ENCODE assay signal across 8 cellular contexts in genomic region chr16:75593825-75594820, GRCh38. TPM values are rescaled to one million over a fixed set of nuclear protein-coding genes. Genes with fewer than 3 reads are reported as not detected.
DNase-seq lines count a peak whose midpoint lies in the region; TF ChIP-seq lines count a peak whose summit lies in the region.

No MANE protein-coding gene starts in this region.

- H3K4me3 Mint-ChIP-seq in stimulated activated naive CD8-positive, alpha-beta T cell treated with anti-CD3 and anti-CD28 coated beads, Interleukin-15, Interleukin-2, amounts not matched to agents 100 ng/mL and 50 ng/mL, for 24 hours, result peak overlapping the region; percentile 3

- H3K9me3 Mint-ChIP-seq in stimulated activated naive CD8-positive, alpha-beta T cell treated with anti-CD3 and anti-CD28 coated beads, Interleukin-15, Interleukin-2, amounts not matched to agents 100 ng/mL and 50 ng/mL, for 24 hours, result no peaks in the 10 kb centered on the region

- no peak for TF ChIP-seq CTCF in right atrium auricular region (IDR thresholded peaks at IDR 0.05)
- no peak for TF ChIP-seq CTCF in thyroid gland (IDR thresholded peaks at IDR 0.05)

- H3K36me3 ChIP-seq in right atrium auricular region (peaks cover under 1% of the 10 kb centered on the region), thyroid gland (peaks cover 4 to 8% of the 10 kb centered on the region in 2 donors), SJCRH30 (no peaks in the 10 kb centered on the region)

- H3K4me1 ChIP-seq in right atrium auricular region (peaks cover 3 to 34% of the 10 kb centered on the region in 2 donors), thyroid gland (peaks cover 13 to 16% of the 10 kb centered on the region in 2 donors), SJCRH30 (no peaks in the 10 kb centered on the region)

- intact Hi-C loops in cardiac septum (cut with DNase I), result no loop called here
- intact Hi-C loops in thyroid gland (cut with DNase I), result no loop called here

- H3K27ac Mint-ChIP-seq in stimulated activated naive CD8-positive, alpha-beta T cell treated with anti-CD3 and anti-CD28 coated beads, Interleukin-15, Interleukin-2, amounts not matched to agents 100 ng/mL and 50 ng/mL, for 24 hours, result peak overlapping the region; percentile 72

- in situ Hi-C loops in G401 (cut with HindIII; ENCODE audit: low sequenced_read_pairs), result no loop called here

- H3K36me3 Mint-ChIP-seq in stimulated activated naive CD8-positive, alpha-beta T cell treated with anti-CD3 and anti-CD28 coated beads, Interleukin-15, Interleukin-2, amounts not matched to agents 100 ng/mL and 50 ng/mL, for 24 hours (ENCODE audit: low read depth), result peaks cover 27% of the 10 kb centered on the region

- peak overlapping the region; percentile 34 to 56 for H3K27ac ChIP-seq in right atrium auricular region
- no peak overlapping the region for H3K27ac ChIP-seq in thyroid gland
- H3K27ac ChIP-seq in SJCRH30, result no peak overlapping the region

- peaks cover 13% of the 10 kb centered on the region for H3K4me1 Mint-ChIP-seq in stimulated activated naive CD8-positive, alpha-beta T cell treated with anti-CD3 and anti-CD28 coated beads, Interleukin-15, Interleukin-2, amounts not matched to agents 100 ng/mL and 50 ng/mL, for 24 hours (ENCODE audit: low read depth)

- H3K27me3 Mint-ChIP-seq in stimulated activated naive CD8-positive, alpha-beta T cell treated with anti-CD3 and anti-CD28 coated beads, Interleukin-15, Interleukin-2, amounts not matched to agents 100 ng/mL and 50 ng/mL, for 24 hours, result no peaks in the 10 kb centered on the region

- DNase-seq in right atrium auricular region (ENCODE audit: low spot score), result no peak
- no peak for DNase-seq in cardiac septum (ENCODE audit: low spot score)
- peak; percentile 54 for DNase-seq in NOMO-1 treated with dmso at 0.1 percent for 144 hours (lab: John Stamatoyannopoulos, UW; ENCODE audit: unreplicated experiment)
- peak; percentile 95 for DNase-seq in dermis blood vessel endothelial cell
- no peak for DNase-seq in thyroid gland
- DNase-seq in G401 (ENCODE audit: low spot score), result no peak
- no peak for DNase-seq in SJCRH30

- no peaks in the 10 kb centered on the region for H3K9me3 ChIP-seq in right atrium auricular region
- no peaks in the 10 kb centered on the region for H3K9me3 ChIP-seq in thyroid gland
- H3K9me3 ChIP-seq in SJCRH30 (replicated peaks), result no peaks in the 10 kb centered on the region

- WGBS in thyroid gland, 2 donors, result 79 to 86% methylated on average over 17 of the region's 17 CpGs

- H3K27me3 ChIP-seq in right atrium auricular region (no peaks in the 10 kb centered on the region), thyroid gland (no peaks in the 10 kb centered on the region), SJCRH30 (no peaks in the 10 kb centered on the region)

- no peak for TF ChIP-seq POLR2A in thyroid gland (IDR thresholded peaks at IDR 0.05)

- H3K4me3 ChIP-seq in right atrium auricular region, result no peak overlapping the region
- no peak overlapping the region for H3K4me3 ChIP-seq in thyroid gland (replicated peaks in 1 of 3)
- no peak overlapping the region for H3K4me3 ChIP-seq in SJCRH30

RNA-seq across cellular contexts. Expression of gene GABARAPL2, which starts 27.9 kb away (rescaled TPM):
- total RNA-seq in right atrium auricular region (100 to 1,000 TPM; 167 to 177 TPM), cardiac septum (233 TPM), dermis blood vessel endothelial cell (89.5 and 91.2 TPM in 2 replicates), thyroid gland (100 to 1,000 TPM in 2 of 4 donors, 10 to 100 TPM in 2; 75.3 to 223 (median 122) TPM)
- 18.9 and 20.1 TPM in 2 replicates for total RNA-seq in G401 (2014; rRNA removed; shearing (Covaris generic))
- total RNA-seq in SJCRH30 (2014; rRNA removed; shearing (Covaris generic)), result 29.1 and 34.4 TPM in 2 replicates

RNA-seq across cellular contexts. Expression of gene ADAT1, which starts 29.0 kb away (rescaled TPM):
- total RNA-seq in right atrium auricular region (10 to 100 TPM; 20.4 to 23.7 TPM), cardiac septum (28.0 TPM), dermis blood vessel endothelial cell (99.0 and 104 TPM in 2 replicates), thyroid gland (10 to 100 TPM; 36.8 to 72.3 (median 50.7) TPM)
- 24.2 and 25.1 TPM in 2 replicates for total RNA-seq in G401 (2014; rRNA removed; shearing (Covaris generic))
- total RNA-seq in SJCRH30 (2014; rRNA removed; shearing (Covaris generic)), result 44.6 and 49.9 TPM in 2 replicates

RNA-seq across cellular contexts. Expression of gene TMEM231, which starts 38.1 kb away (rescaled TPM):
- 1 to 10 TPM; 4.7 to 5.9 TPM for total RNA-seq in right atrium auricular region
- total RNA-seq in cardiac septum, result 8.5 TPM
- 8.0 and 13.7 TPM in 2 replicates for total RNA-seq in dermis blood vessel endothelial cell
- 10 to 100 TPM in 2 of 4 donors, 1 to 10 TPM in 2; 3.6 to 22.2 (median 10.9) TPM for total RNA-seq in thyroid gland
- total RNA-seq in G401 (2014; rRNA removed; shearing (Covaris generic)), result 24.2 and 46.1 TPM in 2 replicates
- total RNA-seq in SJCRH30 (2014; rRNA removed; shearing (Covaris generic)), result 2.6 and 5.1 TPM in 2 replicates

RNA-seq across cellular contexts. Expression of gene KARS1, which starts 53.3 kb away (rescaled TPM):
- total RNA-seq in right atrium auricular region (100 to 1,000 TPM in 1 of 2 donors, 10 to 100 TPM in 1; 88.9 to 100 TPM), cardiac septum (89.3 TPM), dermis blood vessel endothelial cell (184 and 218 TPM in 2 replicates), thyroid gland (100 to 1,000 TPM in 2 of 4 donors, 10 to 100 TPM in 2; 82.9 to 105 (median 95.4) TPM)
- total RNA-seq in G401 (2014; rRNA removed; shearing (Covaris generic)), result 266 and 292 TPM in 2 replicates
- 148 and 151 TPM in 2 replicates for total RNA-seq in SJCRH30 (2014; rRNA removed; shearing (Covaris generic))

RNA-seq across cellular contexts. Expression of gene TERF2IP, which starts 53.5 kb away (rescaled TPM):
- total RNA-seq in right atrium auricular region, result 10 to 100 TPM; 77.8 to 81.8 TPM
- total RNA-seq in cardiac septum, result 76.0 TPM
- total RNA-seq in dermis blood vessel endothelial cell, result 54.4 and 66.4 TPM in 2 replicates
- 100 to 1,000 TPM in 3 of 4 donors, 10 to 100 TPM in 1; 96.4 to 115 (median 106) TPM for total RNA-seq in thyroid gland
- 23.8 and 34.3 TPM in 2 replicates for total RNA-seq in G401 (2014; rRNA removed; shearing (Covaris generic))
- 25.4 and 26.1 TPM in 2 replicates for total RNA-seq in SJCRH30 (2014; rRNA removed; shearing (Covaris generic))

Comparison
In these comparisons a context has a peak if more than half of its experiments do, and no peak if none do; other contexts are left out.
1. DNase-seq: peak in NOMO-1 treated with dmso at 0.1 percent for 144 hours (single experiment) and dermis blood vessel endothelial cell (single experiment); none in right atrium auricular region (single experiment), cardiac septum (single experiment), thyroid gland (0 of 2), G401 (single experiment) and SJCRH30 (0 of 2).
2. H3K27ac ChIP-seq: peak in right atrium auricular region (2 of 2); none in thyroid gland (0 of 3) and SJCRH30 (single experiment).